ENCODE assay signal across 15 cellular contexts in genomic region chr2:237141556-237141955, GRCh38. TPM values are rescaled to one million over a fixed set of nuclear protein-coding genes. Genes with fewer than 3 reads are reported as not detected.
DNase-seq lines count a peak whose midpoint lies in the region; ATAC-seq and TF ChIP-seq lines count a peak whose summit lies in the region.
"Had no signal": no experiment of that assay in that cellular context is flagged by ENCODE, and none has a peak within 500 bp of the region (broad histone marks: within the 10 kb centered on the region; RNA-seq: fewer than 3 reads in every experiment).

No MANE protein-coding gene starts in this region.

- DNase-seq in EL: peak; percentile 72
- DNase-seq in RWPE1 (ENCODE audit: low spot score): no peak
- DNase-seq in fibroblast of mammary gland (ENCODE audit: low read depth): peak; percentile 100
- no peak for DNase-seq in gastrocnemius medialis
- DNase-seq in NCI-H510A (lab: John Stamatoyannopoulos, UW): no peak
- DNase-seq in trophoblast cell: no peak
- DNase-seq in activated T-cell treated with anti-CD3 and anti-CD28 coated beads, Interleukin-2, amount 50 U/mL, for 48 hours: no peak
- DNase-seq in NCI-H1092 treated with DMSO at 0.1 percent for 48 hours (lab: John Stamatoyannopoulos, UW): no peak
- DNase-seq: activated CD8-positive, alpha-beta T cell treated with anti-CD3 and anti-CD28 coated beads for 36 hours; CD8-positive, alpha-beta memory T cell; naive B cell; NCI-H774; stimulated activated naive CD4-positive, alpha-beta T cell treated with Interleukin-2 at 50 U/mL for 16 hours had no signal

- H3K4me3 ChIP-seq in fibroblast of mammary gland (ENCODE audit: control insufficient read depth, low read depth, low read length) (no peak overlapping the region), gastrocnemius medialis (no peak overlapping the region), trophoblast cell (ENCODE audit: low read depth, low read length) (no peak overlapping the region)
- H3K4me3 ChIP-seq: right atrium auricular region had no signal

- H3K27ac ChIP-seq in RWPE1: peak overlapping the region; percentile 83
- peak overlapping the region; percentile 6 to 69 (median 63) for H3K27ac ChIP-seq in gastrocnemius medialis
- H3K27ac ChIP-seq in trophoblast cell (ENCODE audit: low read depth, low read length): no peak overlapping the region
- H3K27ac ChIP-seq: right atrium auricular region had no signal

- no peak overlapping the region for H3K4ac ChIP-seq in trophoblast cell (ENCODE audit: low read depth, low read length)

- H2AFZ ChIP-seq in trophoblast cell (ENCODE audit: insufficient read depth, low read length, poor library complexity): no peak overlapping the region

- no peak overlapping the region for H3K4me2 ChIP-seq in trophoblast cell (ENCODE audit: low read length)

- H2BK5ac ChIP-seq in trophoblast cell (ENCODE audit: low read depth, low read length, poor library complexity): no peak overlapping the region

- no peak overlapping the region for H4K12ac ChIP-seq in trophoblast cell (ENCODE audit: low read depth, low read length)

- no peaks in the 10 kb centered on the region for H3K79me1 ChIP-seq in trophoblast cell (ENCODE audit: low read length)

- H3K23ac ChIP-seq in trophoblast cell (ENCODE audit: low read length): no peak overlapping the region

- intact Hi-C loops in gastrocnemius medialis (cut with DNase I; ENCODE audit: low total_unique reads): no loop called here

- H3K4me1 ChIP-seq in gastrocnemius medialis: no peaks in the 10 kb centered on the region
- no peaks in the 10 kb centered on the region for H3K4me1 ChIP-seq in trophoblast cell (ENCODE audit: control insufficient read depth in 1 of 2, insufficient read depth in 2 of 2, low read length in 2 of 2)
- H3K4me1 ChIP-seq: right atrium auricular region had no signal

- in situ Hi-C loops in gastrocnemius medialis (cut with MboI; ENCODE audit: low sequenced_read_pairs in 4 of 4): no loop called here

- TF ChIP-seq POLR2A in gastrocnemius medialis (IDR thresholded peaks at IDR 0.05): no peak

- H2BK120ac ChIP-seq in trophoblast cell (ENCODE audit: insufficient read depth, low read length, poor library complexity): no peak overlapping the region

- POLR2A ChIA-PET in RWPE1 (lab: Yijun Ruan, JAX; ENCODE audit: low non-redundant PET): no interaction called here

- no peaks in the 10 kb centered on the region for H3K79me2 ChIP-seq in trophoblast cell (ENCODE audit: control insufficient read depth, insufficient read depth, low read length, poor library complexity)

- H2BK12ac ChIP-seq in trophoblast cell (ENCODE audit: low read length): no peak overlapping the region

- H4K91ac ChIP-seq in trophoblast cell (ENCODE audit: low read depth, low read length): no peak overlapping the region

- H4K8ac ChIP-seq in trophoblast cell (ENCODE audit: low read depth, low read length): no peak overlapping the region

- H3K36me3 ChIP-seq in gastrocnemius medialis: no peaks in the 10 kb centered on the region
- no peaks in the 10 kb centered on the region for H3K36me3 ChIP-seq in trophoblast cell (ENCODE audit: control insufficient read depth in 1 of 2, insufficient read depth in 2 of 2, low read length in 2 of 2)
- H3K36me3 ChIP-seq: right atrium auricular region had no signal

- WGBS in trophoblast cell (ENCODE audit: extremely low coverage, insufficient coverage, insufficient read length): no CpG with 5 or more reads among the region's 4 CpGs

- H2AK5ac ChIP-seq in trophoblast cell (ENCODE audit: low read length): no peak overlapping the region

- CTCF ChIA-PET in RWPE1 (lab: Yijun Ruan, JAX): interaction anchor here (0.6 to 0.9 kb wide), 2 partner anchors 13 to 325 kb away, joined by 3 to 4 read pairs; no protein-coding TSS in a partner anchor

- H3K14ac ChIP-seq in trophoblast cell (ENCODE audit: low read length): no peak overlapping the region

- H3K27me3 ChIP-seq in gastrocnemius medialis (no peaks in the 10 kb centered on the region), trophoblast cell (ENCODE audit: insufficient read depth, low read length) (no peaks in the 10 kb centered on the region)
- H3K27me3 ChIP-seq: right atrium auricular region had no signal

- ATAC-seq in gastrocnemius medialis: no peak
- ATAC-seq: activated CD8-positive, alpha-beta T cell treated with anti-CD3 and anti-CD28 coated beads for 36 hours; Right ventricle myocardium inferior had no signal

- H3K9me3 ChIP-seq in gastrocnemius medialis (peaks cover 0 to 5% (median 0%) of the 10 kb centered on the region in 3 donors), trophoblast cell (ENCODE audit: insufficient read depth, low read depth, low read length) (peaks cover 7% of the 10 kb centered on the region)

- no peak overlapping the region for H3K9ac ChIP-seq in trophoblast cell (ENCODE audit: low read length)

- no peak for TF ChIP-seq CTCF in RWPE1 (conservative IDR thresholded peaks at IDR 0.05; ENCODE audit: low read depth)
- TF ChIP-seq CTCF in fibroblast of mammary gland (conservative IDR thresholded peaks at IDR 0.05; ENCODE audit: control insufficient read depth, insufficient read depth, low read depth, low read length): no peak
- TF ChIP-seq CTCF in gastrocnemius medialis (IDR thresholded peaks at IDR 0.05 in 4 of 5, conservative IDR thresholded peaks at IDR 0.05 in 1 of 5): no peak

- H3K18ac ChIP-seq in trophoblast cell (ENCODE audit: low read length): no peak overlapping the region

RNA-seq across cellular contexts. Expression of gene COPS8, which starts 55.9 kb away (rescaled TPM):
- 100 to 1,000 TPM; 353 to 709 (median 642) TPM for total RNA-seq in gastrocnemius medialis
- polyA plus RNA-seq in trophoblast cell (2013): 29.9 and 33.6 TPM in 2 replicates

Comparison
In these comparisons a context has a peak if more than half of its experiments do, and no peak if none do; other contexts are left out.
1. DNase-seq: peak in EL (single experiment) and fibroblast of mammary gland (single experiment); none in RWPE1 (single experiment), gastrocnemius medialis (0 of 2), NCI-H510A (single experiment), trophoblast cell (0 of 2), activated T-cell treated with anti-CD3 and anti-CD28 coated beads, Interleukin-2, amount 50 U/mL, for 48 hours (0 of 2) and NCI-H1092 treated with DMSO at 0.1 percent for 48 hours (single experiment).